1 cellular context compared by ENCODE assay signal in genomic region chr2:190088917-190089316, GRCh38.
A peak's percentile ranks its signal among the peaks of the same experiment; 100 is the strongest.
TF ChIP-seq lines count a peak whose summit lies in the region.

No MANE protein-coding gene starts in this region.

TF ChIP-seq in K562, 482 proteins besides CTCF, POLR2A, EP300 and RAD21 (continued from another document):
- no peak for TF ChIP-seq ATF1 (CRISPR knock-in tag; IDR thresholded peaks at IDR 0.05)
- no peak for TF ChIP-seq ATF1 (tag; IDR thresholded peaks at IDR 0.05)
- no peak for TF ChIP-seq POLR2G (IDR thresholded peaks at IDR 0.05; ENCODE audit: low read depth, low read length)
- TF ChIP-seq ZNF766 (CRISPR knock-in tag; conservative IDR thresholded peaks at IDR 0.05): no peak
- no peak for TF ChIP-seq ZBTB26 (CRISPR knock-in tag; IDR thresholded peaks at IDR 0.05)
- TF ChIP-seq ZNF124 (CRISPR knock-in tag; IDR thresholded peaks at IDR 0.05): no peak
- no peak for TF ChIP-seq NFIX (CRISPR knock-in tag; IDR thresholded peaks at IDR 0.05; ENCODE audit: low read depth)
- peak; percentile 45; the same call in 1 of the 2 replicates for TF ChIP-seq SMC3 (conservative IDR thresholded peaks at IDR 0.05; ENCODE audit: insufficient read depth, low read depth, low read length)
- TF ChIP-seq NR1H2 (CRISPR knock-in tag; IDR thresholded peaks at IDR 0.05): no peak
- no peak for TF ChIP-seq ATF3 (IDR thresholded peaks at IDR 0.05)
- TF ChIP-seq ATF3 (CRISPR knock-in tag; conservative IDR thresholded peaks at IDR 0.05): no peak
- no peak for TF ChIP-seq XRCC3 (IDR thresholded peaks at IDR 0.05)
- no peak for TF ChIP-seq FOXA1 (IDR thresholded peaks at IDR 0.05; ENCODE audit: borderline replicate concordance)
- TF ChIP-seq POLR2H (tag; IDR thresholded peaks at IDR 0.05; ENCODE audit: low read depth): no peak
- no peak for TF ChIP-seq SMARCE1 (IDR thresholded peaks at IDR 0.05)
- no peak for TF ChIP-seq MEF2D (tag; conservative IDR thresholded peaks at IDR 0.05; ENCODE audit: low read depth)
- TF ChIP-seq NFXL1 (CRISPR knock-in tag; IDR thresholded peaks at IDR 0.05): no peak
- TF ChIP-seq HES1 (IDR thresholded peaks at IDR 0.05; ENCODE audit: low read depth): no peak
- no peak for TF ChIP-seq C11orf30 (IDR thresholded peaks at IDR 0.05; ENCODE audit: low read depth)
- TF ChIP-seq NCOA1 (IDR thresholded peaks at IDR 0.05; ENCODE audit: low read depth): no peak
- TF ChIP-seq GTF2A2 (tag; IDR thresholded peaks at IDR 0.05): no peak
- no peak for TF ChIP-seq XRCC5 (IDR thresholded peaks at IDR 0.05; ENCODE audit: low read depth, low read length)
- TF ChIP-seq NR4A1 (CRISPR knock-in tag; IDR thresholded peaks at IDR 0.05): no peak
- no peak for TF ChIP-seq NR4A1 (tag; IDR thresholded peaks at IDR 0.05)
- TF ChIP-seq GTF3C2 (IDR thresholded peaks at IDR 0.05; ENCODE audit: borderline replicate concordance, extremely low read depth, insufficient read length): no peak
- TF ChIP-seq RB1 (IDR thresholded peaks at IDR 0.05; ENCODE audit: low read depth): no peak
- no peak for TF ChIP-seq HDAC6 (IDR thresholded peaks at IDR 0.05; ENCODE audit: low read depth, low read length)
- no peak for TF ChIP-seq ZNF184 (CRISPR knock-in tag; IDR thresholded peaks at IDR 0.05)
- TF ChIP-seq ARNT (IDR thresholded peaks at IDR 0.05): no peak
- TF ChIP-seq ZNF282 (CRISPR knock-in tag; IDR thresholded peaks at IDR 0.05): no peak
- no peak for TF ChIP-seq ZC3H8 (IDR thresholded peaks at IDR 0.05)
- TF ChIP-seq SP1 (CRISPR knock-in tag; IDR thresholded peaks at IDR 0.05): no peak
- TF ChIP-seq E2F6 (IDR thresholded peaks at IDR 0.05; ENCODE audit: borderline replicate concordance in 1 of 2, extremely low read depth in 1 of 2, insufficient read depth in 1 of 2, insufficient read length in 1 of 2, low read depth in 1 of 2, low read length in 1 of 2, poor library complexity in 1 of 2, severe bottlenecking in 1 of 2): no peak
- peak; percentile 84 for TF ChIP-seq DEAF1 (CRISPR knock-in tag; IDR thresholded peaks at IDR 0.05)
TF ChIP-seq in K562: peak in this region for 9.
